Comparison of ENCODE assay signal across 9 cellular contexts in the genomic region with DNA sequence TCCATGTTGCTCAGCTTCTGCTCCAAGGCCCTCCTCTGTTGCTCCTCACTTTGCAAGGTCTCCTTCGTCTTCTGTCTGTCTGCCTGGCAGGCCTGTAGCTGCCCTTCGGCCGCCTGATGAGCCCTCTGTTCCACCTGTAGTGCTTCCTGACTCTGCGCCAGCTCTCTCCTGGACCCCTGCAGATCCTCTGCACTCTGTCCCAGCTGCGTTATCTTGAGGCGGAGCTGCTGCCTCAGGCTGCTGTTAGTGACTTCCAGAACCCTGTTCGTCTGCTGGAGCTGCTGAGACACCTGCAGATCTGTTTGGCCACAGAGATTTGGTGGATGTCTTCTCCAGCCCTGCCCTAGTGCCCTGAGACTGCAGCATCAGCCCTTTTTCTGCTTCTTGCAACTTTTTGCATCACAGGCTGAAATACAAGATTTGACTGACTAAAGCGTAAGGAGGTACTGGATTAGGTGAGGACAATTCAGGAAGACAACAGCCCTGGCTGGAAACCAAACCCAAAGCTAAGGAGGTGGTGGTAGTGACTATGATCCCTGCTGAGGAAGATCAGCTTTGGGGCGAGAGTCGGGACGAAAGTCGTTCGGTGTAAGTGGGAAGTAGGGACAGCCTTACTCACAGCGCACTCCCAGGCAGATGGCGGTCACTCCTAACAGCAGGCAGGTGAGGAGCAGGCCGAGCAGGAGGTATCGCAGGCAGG. TPM values are rescaled to one million over a fixed set of nuclear protein-coding genes. Genes with fewer than 3 reads are reported as not detected.
DNase-seq lines count a peak whose midpoint lies in the region; ATAC-seq and TF ChIP-seq lines count a peak whose summit lies in the region.
"Had no signal": no experiment of that assay in that cellular context is flagged by ENCODE, and none has a peak within 500 bp of the region (broad histone marks: within the 10 kb centered on the region; RNA-seq: fewer than 3 reads in every experiment).

No MANE protein-coding gene starts in this region.

- H3K27me3 ChIP-seq in CD4-positive, CD25-positive, alpha-beta regulatory T cell (ENCODE audit: control insufficient read depth, insufficient read depth, low read length) = no peaks in the 10 kb centered on the region
- H3K27me3 ChIP-seq in H7 (ENCODE audit: control insufficient read depth, insufficient read depth, low read length) = peaks cover 39% of the 10 kb centered on the region
- H3K27me3 ChIP-seq in mesendoderm (ENCODE audit: insufficient read depth, low read length, poor library complexity) = no peaks in the 10 kb centered on the region
- no peaks in the 10 kb centered on the region for H3K27me3 ChIP-seq in right atrium auricular region
- peaks cover 0 to 7% (median 0%) of the 10 kb centered on the region in 3 donors for H3K27me3 ChIP-seq in sigmoid colon

- H4K5ac ChIP-seq in mesendoderm (ENCODE audit: low read length) = no peak overlapping the region

- H2AK5ac ChIP-seq in mesendoderm (ENCODE audit: low read length) = no peak overlapping the region

- DNase-seq in CD4-positive, CD25-positive, alpha-beta regulatory T cell = no peak
- peak; percentile 34 for DNase-seq in H7
- DNase-seq in activated T-helper 2 cell treated with anti-CD3 and anti-CD28 coated beads, Interferon-gamma antibody, Interleukin-2, Interleukin-4, amounts not matched to agents 10 μg/mL and 5 μg/mL and 100 μg/mL, durations not matched to agents 14 hours and 24 hours and 36 hours (ENCODE audit: low spot score) = no peak
- DNase-seq in mesendoderm = peak; percentile 16
- no peak for DNase-seq in right atrium auricular region (ENCODE audit: low spot score)
- no peak for DNase-seq in sigmoid colon
- no peak for DNase-seq in KG1 (lab: John Stamatoyannopoulos, UW)

- no peaks in the 10 kb centered on the region for H3K27me3 Mint-ChIP-seq in CD4-positive, CD25-positive, alpha-beta regulatory T cell
- H3K27me3 Mint-ChIP-seq in activated T-helper 2 cell treated with anti-CD3 and anti-CD28 coated beads, Interferon-gamma antibody, Interleukin-2, Interleukin-4, amounts not matched to agents 10 μg/mL and 5 μg/mL and 100 μg/mL, durations not matched to agents 14 hours and 24 hours and 36 hours (ENCODE audit: low read depth) = no peaks in the 10 kb centered on the region

- no peaks in the 10 kb centered on the region for H3K79me2 ChIP-seq in mesendoderm (ENCODE audit: control insufficient read depth, insufficient read depth, low read length)

- peaks cover 0 to 2% (median 0%) of the 10 kb centered on the region in 7 donors for H3K9me3 Mint-ChIP-seq in CD4-positive, CD25-positive, alpha-beta regulatory T cell
- no peaks in the 10 kb centered on the region for H3K9me3 Mint-ChIP-seq in activated T-helper 2 cell treated with anti-CD3 and anti-CD28 coated beads, Interferon-gamma antibody, Interleukin-2, Interleukin-4, amounts not matched to agents 10 μg/mL and 5 μg/mL and 100 μg/mL, durations not matched to agents 14 hours and 24 hours and 36 hours

- no peak overlapping the region for H3K4ac ChIP-seq in mesendoderm (ENCODE audit: low read depth, low read length)

- H3K4me1 ChIP-seq in CD4-positive, CD25-positive, alpha-beta regulatory T cell (ENCODE audit: control insufficient read depth, insufficient read depth, low read length, poor library complexity, severe bottlenecking) = peaks cover 34% of the 10 kb centered on the region
- peaks cover 4% of the 10 kb centered on the region for H3K4me1 ChIP-seq in mesendoderm (ENCODE audit: control insufficient read depth, low read depth, low read length)
- H3K4me1 ChIP-seq in right atrium auricular region = peaks cover 0 to 13% of the 10 kb centered on the region in 2 donors
- peaks cover 0 to 13% (median 10%) of the 10 kb centered on the region in 4 donors for H3K4me1 ChIP-seq in sigmoid colon

- H3K36me3 Mint-ChIP-seq in CD4-positive, CD25-positive, alpha-beta regulatory T cell = no peaks in the 10 kb centered on the region
- peaks cover 14% of the 10 kb centered on the region for H3K36me3 Mint-ChIP-seq in activated T-helper 2 cell treated with anti-CD3 and anti-CD28 coated beads, Interferon-gamma antibody, Interleukin-2, Interleukin-4, amounts not matched to agents 10 μg/mL and 5 μg/mL and 100 μg/mL, durations not matched to agents 14 hours and 24 hours and 36 hours (ENCODE audit: low read depth)

- H3K27ac ChIP-seq in CD4-positive, CD25-positive, alpha-beta regulatory T cell (ENCODE audit: insufficient read depth, low read length, poor library complexity, severe bottlenecking) = peak overlapping the region; percentile 66
- H3K27ac ChIP-seq in mesendoderm (ENCODE audit: low read depth, low read length) (no peak overlapping the region), right atrium auricular region (no peak overlapping the region), sigmoid colon (no peak overlapping the region)

- H3K9ac ChIP-seq in mesendoderm (ENCODE audit: low read length) = peak overlapping the region; percentile 63

- TF ChIP-seq EP300 in sigmoid colon (IDR thresholded peaks at IDR 0.05) = no peak

- no peak overlapping the region for H3K4me3 ChIP-seq in CD4-positive, CD25-positive, alpha-beta regulatory T cell (ENCODE audit: low read depth, low read length)
- H3K4me3 ChIP-seq in H7 (ENCODE audit: insufficient read depth, low read depth, low read length) (peak overlapping the region; percentile 57; the same call in 1 of the 2 replicates), mesendoderm (ENCODE audit: low read length) (peak overlapping the region; percentile 34), right atrium auricular region (no peak overlapping the region), sigmoid colon (no peak overlapping the region)

- H4K8ac ChIP-seq in mesendoderm (ENCODE audit: low read depth, low read length) = no peak overlapping the region

- peak overlapping the region; percentile 49 to 94 (median 90) for H3K27ac Mint-ChIP-seq in CD4-positive, CD25-positive, alpha-beta regulatory T cell
- H3K27ac Mint-ChIP-seq in activated T-helper 2 cell treated with anti-CD3 and anti-CD28 coated beads, Interferon-gamma antibody, Interleukin-2, Interleukin-4, amounts not matched to agents 10 μg/mL and 5 μg/mL and 100 μg/mL, durations not matched to agents 14 hours and 24 hours and 36 hours = peak overlapping the region; percentile 69

- no peak overlapping the region for H2BK120ac ChIP-seq in mesendoderm (ENCODE audit: low read depth, low read length)

- H3K4me2 ChIP-seq in mesendoderm (ENCODE audit: low read length) = peak overlapping the region; percentile 94

- H3K79me1 ChIP-seq in mesendoderm (ENCODE audit: low read length) = no peaks in the 10 kb centered on the region

- no peaks in the 10 kb centered on the region for H3K9me3 ChIP-seq in CD4-positive, CD25-positive, alpha-beta regulatory T cell (ENCODE audit: control insufficient read depth in 2 of 2, low read length in 2 of 2)
- H3K9me3 ChIP-seq in right atrium auricular region = no peaks in the 10 kb centered on the region
- H3K9me3 ChIP-seq in sigmoid colon = no peaks in the 10 kb centered on the region

- H3K56ac ChIP-seq in mesendoderm (ENCODE audit: low read length) = peak overlapping the region; percentile 88

- no peak for TF ChIP-seq CTCF in right atrium auricular region (IDR thresholded peaks at IDR 0.05)
- TF ChIP-seq CTCF in sigmoid colon (IDR thresholded peaks at IDR 0.05) = no peak

- no peak overlapping the region for H3K18ac ChIP-seq in mesendoderm (ENCODE audit: low read length)

- H3K36me3 ChIP-seq in CD4-positive, CD25-positive, alpha-beta regulatory T cell (ENCODE audit: control insufficient read depth, insufficient read depth, low read length) = no peaks in the 10 kb centered on the region
- H3K36me3 ChIP-seq in H7 (replicated peaks; ENCODE audit: control insufficient read depth, insufficient read depth, low read length) = no peaks in the 10 kb centered on the region
- H3K36me3 ChIP-seq in mesendoderm (ENCODE audit: control insufficient read depth, insufficient read depth, low read length) = no peaks in the 10 kb centered on the region
- H3K36me3 ChIP-seq in right atrium auricular region = no peaks in the 10 kb centered on the region
- H3K36me3 ChIP-seq in sigmoid colon = no peaks in the 10 kb centered on the region

- no CpG with 5 or more reads among the region's 17 CpGs for WGBS in mesendoderm (ENCODE audit: extremely low coverage, insufficient coverage, low lambda C conversion rate)
- WGBS in sigmoid colon, 2 donors = 82 to 91% methylated on average over 17 of the region's 17 CpGs

- H3K4me1 Mint-ChIP-seq in CD4-positive, CD25-positive, alpha-beta regulatory T cell = peaks cover 9 to 54% (median 36%) of the 10 kb centered on the region in 4 donors
- H3K4me1 Mint-ChIP-seq in activated T-helper 2 cell treated with anti-CD3 and anti-CD28 coated beads, Interferon-gamma antibody, Interleukin-2, Interleukin-4, amounts not matched to agents 10 μg/mL and 5 μg/mL and 100 μg/mL, durations not matched to agents 14 hours and 24 hours and 36 hours (ENCODE audit: low read depth) = peaks cover 58% of the 10 kb centered on the region

- ATAC-seq in CD4-positive, CD25-positive, alpha-beta regulatory T cell (ENCODE audit: low read depth in 2 of 2) = no peak
- ATAC-seq in HG02623 (IDR thresholded peaks at IDR 0.05; ENCODE audit: unreplicated experiment) = no peak

- H2BK5ac ChIP-seq in mesendoderm (ENCODE audit: low read length) = no peak overlapping the region

- H3K23ac ChIP-seq in mesendoderm (ENCODE audit: low read length) = no peak overlapping the region

- H3K4me3 Mint-ChIP-seq in CD4-positive, CD25-positive, alpha-beta regulatory T cell = peak overlapping the region; percentile 44 to 92 (median 84)
- peak overlapping the region; percentile 80 for H3K4me3 Mint-ChIP-seq in activated T-helper 2 cell treated with anti-CD3 and anti-CD28 coated beads, Interferon-gamma antibody, Interleukin-2, Interleukin-4, amounts not matched to agents 10 μg/mL and 5 μg/mL and 100 μg/mL, durations not matched to agents 14 hours and 24 hours and 36 hours (ENCODE audit: low read depth)

- no peak for TF ChIP-seq POLR2A in sigmoid colon (IDR thresholded peaks at IDR 0.05)

- H2BK15ac ChIP-seq in mesendoderm (replicated peaks; ENCODE audit: low read depth) = no peak overlapping the region

- intact Hi-C loops in activated T-helper 2 cell treated with anti-CD3 and anti-CD28 coated beads, Interferon-gamma antibody, Interleukin-2, Interleukin-4, amounts not matched to agents 10 μg/mL and 5 μg/mL and 100 μg/mL, durations not matched to agents 14 hours and 24 hours and 36 hours (cut with micrococcal nuclease) = no loop called here
- intact Hi-C loops in sigmoid colon (cut with DNase I) = no loop called here

RNA-seq across cellular contexts. Expression of gene CD72, which starts 2.1 kb away (rescaled TPM):
- 7.9 TPM for total RNA-seq in CD4-positive, CD25-positive, alpha-beta regulatory T cell
- polyA plus RNA-seq in CD4-positive, CD25-positive, alpha-beta regulatory T cell = 1 to 10 TPM; 1.0 to 4.0 (median 1.9) TPM
- total RNA-seq in H7 (2014; rRNA removed; shearing (Covaris generic)) = 1.9 and 4.6 TPM in 2 replicates
- 11.3 and 11.4 TPM in 2 replicates for total RNA-seq in activated T-helper 2 cell treated with anti-CD3 and anti-CD28 coated beads, Interferon-gamma antibody, Interleukin-2, Interleukin-4, amounts not matched to agents 10 μg/mL and 5 μg/mL and 100 μg/mL, durations not matched to agents 14 hours and 24 hours and 36 hours
- 1.2 TPM for polyA plus RNA-seq in mesendoderm (2013, experiment 1 of 2)
- 1.6 TPM for polyA plus RNA-seq in mesendoderm (2013, experiment 2 of 2)
- total RNA-seq in right atrium auricular region (1 to 10 TPM in 1 of 2 donors, under 1 TPM in 1; 0.79 to 1.3 TPM), sigmoid colon (1 to 10 TPM in 2 of 4 donors, under 1 TPM in 2; 0.36 to 8.0 (median 1.1) TPM)
- 10 to 100 TPM in 1 of 3 donors, 1 to 10 TPM in 2; 1.2 to 42.1 (median 1.4) TPM for polyA plus RNA-seq in sigmoid colon

RNA-seq across cellular contexts. Expression of gene TESK1, which starts 11.1 kb away (rescaled TPM):
- 24.5 TPM for total RNA-seq in CD4-positive, CD25-positive, alpha-beta regulatory T cell
- polyA plus RNA-seq in CD4-positive, CD25-positive, alpha-beta regulatory T cell = 1 to 10 TPM; 3.9 to 5.7 (median 4.5) TPM
- 6.0 and 11.9 TPM in 2 replicates for total RNA-seq in H7 (2014; rRNA removed; shearing (Covaris generic))
- total RNA-seq in activated T-helper 2 cell treated with anti-CD3 and anti-CD28 coated beads, Interferon-gamma antibody, Interleukin-2, Interleukin-4, amounts not matched to agents 10 μg/mL and 5 μg/mL and 100 μg/mL, durations not matched to agents 14 hours and 24 hours and 36 hours = 44.5 and 48.0 TPM in 2 replicates
- 7.1 TPM for polyA plus RNA-seq in mesendoderm (2013, experiment 1 of 2)
- polyA plus RNA-seq in mesendoderm (2013, experiment 2 of 2) = 7.8 TPM
- 10 to 100 TPM; 16.5 to 28.0 TPM for total RNA-seq in right atrium auricular region
- 10 to 100 TPM; 23.5 to 47.4 (median 29.2) TPM for total RNA-seq in sigmoid colon
- 10 to 100 TPM; 24.6 to 33.3 (median 27.0) TPM for polyA plus RNA-seq in sigmoid colon

RNA-seq across cellular contexts. Expression of gene SIT1, which starts 34.6 kb away (rescaled TPM):
- 76.9 TPM for total RNA-seq in CD4-positive, CD25-positive, alpha-beta regulatory T cell
- 100 to 1,000 TPM; 239 to 346 (median 308) TPM for polyA plus RNA-seq in CD4-positive, CD25-positive, alpha-beta regulatory T cell
- total RNA-seq in H7 (2014; rRNA removed; shearing (Covaris generic)) = 0.69 and 2.3 TPM in 2 replicates
- 90.2 and 92.1 TPM in 2 replicates for total RNA-seq in activated T-helper 2 cell treated with anti-CD3 and anti-CD28 coated beads, Interferon-gamma antibody, Interleukin-2, Interleukin-4, amounts not matched to agents 10 μg/mL and 5 μg/mL and 100 μg/mL, durations not matched to agents 14 hours and 24 hours and 36 hours
- 0.87 TPM for polyA plus RNA-seq in mesendoderm (2013, experiment 1 of 2)
- 0.91 TPM for polyA plus RNA-seq in mesendoderm (2013, experiment 2 of 2)
- under 1 TPM in 1 of 2 donors, not detected in 1; 0.55 TPM for total RNA-seq in right atrium auricular region
- under 1 TPM in 2 of 4 donors, not detected in 2; 0.81 to 0.82 TPM for total RNA-seq in sigmoid colon
- polyA plus RNA-seq in sigmoid colon = 10 to 100 TPM in 1 of 3 donors, 1 to 10 TPM in 1, not detected in 1; 1.8 to 15.9 TPM
- total RNA-seq: epithelial cell of proximal tubule had no signal

RNA-seq across cellular contexts. Expression of gene RMRP, which starts 41.7 kb away (rescaled TPM):
- 6,542 TPM for total RNA-seq in CD4-positive, CD25-positive, alpha-beta regulatory T cell
- polyA plus RNA-seq in CD4-positive, CD25-positive, alpha-beta regulatory T cell = not detected
- 10,629 and 14,347 TPM in 2 replicates for total RNA-seq in H7 (2014; rRNA removed; shearing (Covaris generic))
- 5,290 and 6,583 TPM in 2 replicates for total RNA-seq in activated T-helper 2 cell treated with anti-CD3 and anti-CD28 coated beads, Interferon-gamma antibody, Interleukin-2, Interleukin-4, amounts not matched to agents 10 μg/mL and 5 μg/mL and 100 μg/mL, durations not matched to agents 14 hours and 24 hours and 36 hours
- not detected for polyA plus RNA-seq in mesendoderm (2013, experiment 1 of 2)
- polyA plus RNA-seq in mesendoderm (2013, experiment 2 of 2) = not detected
- total RNA-seq in right atrium auricular region (100 to 1,000 TPM in 1 of 2 donors, not detected in 1; 431 TPM), sigmoid colon (over 10,000 TPM in 2 of 4 donors, 1,000 to 10,000 TPM in 2; 2,523 to 26,387 (median 8,883) TPM)
- 100 to 1,000 TPM in 1 of 3 donors, not detected in 2; 480 TPM for polyA plus RNA-seq in sigmoid colon

RNA-seq across cellular contexts. Expression of gene CCDC107, which starts 42.0 kb away (rescaled TPM):
- total RNA-seq in CD4-positive, CD25-positive, alpha-beta regulatory T cell = 31.2 TPM
- polyA plus RNA-seq in CD4-positive, CD25-positive, alpha-beta regulatory T cell = 10 to 100 TPM; 65.8 to 83.2 (median 71.7) TPM
- 4.1 and 9.3 TPM in 2 replicates for total RNA-seq in H7 (2014; rRNA removed; shearing (Covaris generic))
- 23.0 TPM in 2 replicates for total RNA-seq in activated T-helper 2 cell treated with anti-CD3 and anti-CD28 coated beads, Interferon-gamma antibody, Interleukin-2, Interleukin-4, amounts not matched to agents 10 μg/mL and 5 μg/mL and 100 μg/mL, durations not matched to agents 14 hours and 24 hours and 36 hours
- polyA plus RNA-seq in mesendoderm (2013, experiment 1 of 2) = 7.8 TPM
- 6.8 TPM for polyA plus RNA-seq in mesendoderm (2013, experiment 2 of 2)
- total RNA-seq in right atrium auricular region (10 to 100 TPM; 38.5 to 64.3 TPM), sigmoid colon (100 to 1,000 TPM in 1 of 4 donors, 10 to 100 TPM in 3; 70.6 to 112 (median 83.1) TPM)
- 10 to 100 TPM; 21.3 to 28.8 (median 24.2) TPM for polyA plus RNA-seq in sigmoid colon

Comparison
In these comparisons a context has a peak if more than half of its experiments do, and no peak if none do; other contexts are left out.
1. DNase-seq: peak in H7 (single experiment) and mesendoderm (single experiment); none in CD4-positive, CD25-positive, alpha-beta regulatory T cell (0 of 3), activated T-helper 2 cell treated with anti-CD3 and anti-CD28 coated beads, Interferon-gamma antibody, Interleukin-2, Interleukin-4, amounts not matched to agents 10 μg/mL and 5 μg/mL and 100 μg/mL, durations not matched to agents 14 hours and 24 hours and 36 hours (single experiment), right atrium auricular region (single experiment), sigmoid colon (single experiment) and KG1 (single experiment).
2. H3K4me3 ChIP-seq: peak in H7 (single experiment) and mesendoderm (single experiment); none in CD4-positive, CD25-positive, alpha-beta regulatory T cell (single experiment), right atrium auricular region (0 of 2) and sigmoid colon (0 of 4).
3. RNA of gene SIT1, which starts 34.6 kb away (total RNA-seq): 90.2 to 92.1 TPM in activated T-helper 2 cell treated with anti-CD3 and anti-CD28 coated beads, Interferon-gamma antibody, Interleukin-2, Interleukin-4, amounts not matched to agents 10 μg/mL and 5 μg/mL and 100 μg/mL, durations not matched to agents 14 hours and 24 hours and 36 hours and 76.9 TPM in CD4-positive, CD25-positive, alpha-beta regulatory T cell (single experiment); 0.81 to 0.82 TPM in sigmoid colon, 0.69 to 2.3 TPM in H7 and 0.55 TPM in right atrium auricular region; every median in the first group is over 10 times any median in the second.